ENCODE assay signal across 20 cellular contexts in genomic region chr2:232666051-232666805, GRCh38. TPM values are rescaled to one million over a fixed set of nuclear protein-coding genes. Genes with fewer than 3 reads are reported as not detected.
"Had no signal": no experiment of that assay in that cellular context is flagged by ENCODE, and none has a peak within 500 bp of the region (broad histone marks: within the 10 kb centered on the region; RNA-seq: fewer than 3 reads in every experiment).

No MANE protein-coding gene starts in this region.

- ATAC-seq: activated CD8-positive, alpha-beta T cell treated with anti-CD3 and anti-CD28 coated beads, Interleukin-2, amount 10 ng/mL, durations not matched to agents 7 days and 5 days; effector memory CD8-positive, alpha-beta T cell; gastrocnemius medialis; right lobe of liver had no signal

- H3K9me3 ChIP-seq: adrenal gland, gastrocnemius medialis, heart right ventricle, prostate gland, right lobe of liver, testis had no signal

- H3K4me1 ChIP-seq: adrenal gland, prostate gland, testis had no signal

- H3K36me3 Mint-ChIP-seq: activated naive CD4-positive, alpha-beta T cell treated with anti-CD3 and anti-CD28 coated beads, Interleukin-2, amount 50 U/mL, for 24 hours had no signal

- H3K4me1 Mint-ChIP-seq: activated B cell treated with CpG ODN at 0.5 μM for 24 hours; activated CD4-positive, alpha-beta T cell treated with anti-CD3 and anti-CD28 coated beads, Interleukin-2, amount 10 ng/mL, durations not matched to agents 24 days and 14 days; activated naive CD4-positive, alpha-beta T cell treated with anti-CD3 and anti-CD28 coated beads, Interleukin-2, amount 50 U/mL, for 24 hours; central memory CD8-positive, alpha-beta T cell had no signal

- H3K27ac ChIP-seq: adrenal gland, right lobe of liver, testis had no signal

- DNase-seq: activated B cell treated with CpG ODN at 0.5 μM for 24 hours; activated CD4-positive, alpha-beta T cell treated with anti-CD3 and anti-CD28 coated beads, Interleukin-2, amount 10 ng/mL, durations not matched to agents 24 days and 14 days; activated CD8-positive, alpha-beta memory T cell treated with anti-CD3 and anti-CD28 coated beads, Interleukin-2, amount 50 U/mL, for 4 hours; activated CD8-positive, alpha-beta T cell treated with anti-CD3 and anti-CD28 coated beads, Interleukin-2, amount 10 ng/mL, durations not matched to agents 7 days and 5 days; activated effector memory CD4-positive, alpha-beta T cell treated with anti-CD3 and anti-CD28 coated beads, Interleukin-2, amount 50 U/mL, for 16 hours; activated T-cell treated with anti-CD3 and anti-CD28 coated beads, Interleukin-2, amount 50 U/mL, for 48 hours; adrenal gland; effector memory CD8-positive, alpha-beta T cell; gastrocnemius medialis; heart right ventricle; mesendoderm; right lobe of liver; SW 1271; testis had no signal

- H3K9me3 Mint-ChIP-seq: activated B cell treated with CpG ODN at 0.5 μM for 24 hours; activated CD4-positive, alpha-beta T cell treated with anti-CD3 and anti-CD28 coated beads, Interleukin-2, amount 10 ng/mL, durations not matched to agents 24 days and 14 days; activated naive CD4-positive, alpha-beta T cell treated with anti-CD3 and anti-CD28 coated beads, Interleukin-2, amount 50 U/mL, for 24 hours; central memory CD8-positive, alpha-beta T cell; dendritic cell treated with granulocyte-macrophage colony-stimulating factor and Interleukin-4, amounts not matched to agents 40 ng/mL and 50 ng/mL, for 4 days; effector memory CD8-positive, alpha-beta T cell; stimulated activated naive CD8-positive, alpha-beta T cell treated with anti-CD3 and anti-CD28 coated beads, Interleukin-15, Interleukin-2, amounts not matched to agents 100 ng/mL and 50 ng/mL, for 24 hours had no signal

- H3K4me3 Mint-ChIP-seq: activated B cell treated with CpG ODN at 0.5 μM for 24 hours; activated CD4-positive, alpha-beta T cell treated with anti-CD3 and anti-CD28 coated beads, Interleukin-2, amount 10 ng/mL, durations not matched to agents 24 days and 14 days; activated CD8-positive, alpha-beta T cell treated with anti-CD3 and anti-CD28 coated beads, Interleukin-2, amount 10 ng/mL, durations not matched to agents 7 days and 5 days; activated naive CD4-positive, alpha-beta T cell treated with anti-CD3 and anti-CD28 coated beads, Interleukin-2, amount 50 U/mL, for 24 hours; central memory CD8-positive, alpha-beta T cell; dendritic cell treated with granulocyte-macrophage colony-stimulating factor and Interleukin-4, amounts not matched to agents 40 ng/mL and 50 ng/mL, for 4 days; effector memory CD8-positive, alpha-beta T cell; stimulated activated naive CD8-positive, alpha-beta T cell treated with anti-CD3 and anti-CD28 coated beads, Interleukin-15, Interleukin-2, amounts not matched to agents 100 ng/mL and 50 ng/mL, for 24 hours had no signal

- H3K36me3 ChIP-seq: adrenal gland, gastrocnemius medialis, prostate gland, right lobe of liver had no signal

- H3K4me3 ChIP-seq: adrenal gland, gastrocnemius medialis, heart right ventricle, prostate gland, right lobe of liver, testis had no signal

- H3K27ac Mint-ChIP-seq: activated B cell treated with CpG ODN at 0.5 μM for 24 hours; activated CD4-positive, alpha-beta T cell treated with anti-CD3 and anti-CD28 coated beads, Interleukin-2, amount 10 ng/mL, durations not matched to agents 24 days and 14 days; activated CD8-positive, alpha-beta T cell treated with anti-CD3 and anti-CD28 coated beads, Interleukin-2, amount 10 ng/mL, durations not matched to agents 7 days and 5 days; activated naive CD4-positive, alpha-beta T cell treated with anti-CD3 and anti-CD28 coated beads, Interleukin-2, amount 50 U/mL, for 24 hours; dendritic cell treated with granulocyte-macrophage colony-stimulating factor and Interleukin-4, amounts not matched to agents 40 ng/mL and 50 ng/mL, for 4 days; effector memory CD8-positive, alpha-beta T cell; stimulated activated naive CD8-positive, alpha-beta T cell treated with anti-CD3 and anti-CD28 coated beads, Interleukin-15, Interleukin-2, amounts not matched to agents 100 ng/mL and 50 ng/mL, for 24 hours had no signal

- H3K27me3 ChIP-seq: adrenal gland, gastrocnemius medialis, heart right ventricle, right lobe of liver, testis had no signal

RNA-seq across cellular contexts. Expression of gene EFHD1, which starts 32.8 kb away (rescaled TPM):
- total RNA-seq: activated B cell treated with CpG ODN at 0.5 μM for 24 hours had no signal
- polyA plus RNA-seq: neural cell had no signal
